Comparison of ENCODE assay signal across 9 cellular contexts in the genomic region with DNA sequence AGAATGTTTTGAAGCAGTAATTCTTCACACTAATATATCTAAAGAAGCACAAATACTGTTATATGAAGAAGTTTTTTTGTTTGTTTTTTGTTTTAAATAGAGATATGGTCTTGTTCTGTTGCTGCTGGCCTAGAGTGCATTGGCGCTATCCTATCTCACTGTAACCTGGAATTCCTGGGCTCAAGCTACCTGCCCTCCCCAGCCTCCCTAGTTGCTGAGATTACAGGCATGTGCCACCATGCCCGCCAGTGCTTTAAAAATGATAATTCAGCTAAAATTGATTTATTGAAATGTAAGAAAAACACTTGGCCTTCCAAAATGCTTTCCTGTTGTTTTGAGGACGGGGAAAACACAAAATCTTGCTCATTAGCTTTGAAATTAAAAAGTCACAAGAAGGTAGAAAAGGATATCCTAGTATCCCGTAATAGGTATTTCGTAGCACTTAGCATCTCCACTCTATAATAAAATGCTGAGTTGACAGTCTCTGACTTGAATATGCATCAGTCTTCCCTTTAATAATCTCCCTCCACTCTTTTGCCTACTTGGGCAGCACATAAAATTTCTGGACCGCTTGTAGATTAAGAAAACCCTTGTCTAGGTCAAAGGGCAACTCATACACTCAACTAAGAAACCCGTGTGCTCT. TPM values are rescaled to one million over a fixed set of nuclear protein-coding genes. Genes with fewer than 3 reads are reported as not detected.
A peak's percentile ranks its signal among the peaks of the same experiment; 100 is the strongest.
DNase-seq lines count a peak whose midpoint lies in the region; ATAC-seq and TF ChIP-seq lines count a peak whose summit lies in the region.
"Had no signal": no experiment of that assay in that cellular context is flagged by ENCODE, and none has a peak within 500 bp of the region (broad histone marks: within the 10 kb centered on the region; RNA-seq: fewer than 3 reads in every experiment).

No MANE protein-coding gene starts in this region.

- ATAC-seq in WTC11: no peak
- no peak for ATAC-seq in esophagus mucosa
- no peak for ATAC-seq in HG02759 (IDR thresholded peaks at IDR 0.05; ENCODE audit: unreplicated experiment)

- H3K27ac Mint-ChIP-seq in WTC11 (no peak overlapping the region), glutamatergic neuron (ENCODE audit: unreplicated experiment) (no peak overlapping the region)

- in situ Hi-C loops in HAP-1 (cut with MboI; ENCODE audit: low sequenced_read_pairs): no loop called here

- H3K9me3 ChIP-seq in HAP-1 (no peaks in the 10 kb centered on the region), spleen (no peaks in the 10 kb centered on the region)

- H3K27me3 Mint-ChIP-seq in WTC11 (ENCODE audit: low read depth) (no peaks in the 10 kb centered on the region), glutamatergic neuron (ENCODE audit: unreplicated experiment) (no peaks in the 10 kb centered on the region)

- no peaks in the 10 kb centered on the region for H3K9me3 Mint-ChIP-seq in WTC11
- H3K9me3 Mint-ChIP-seq in glutamatergic neuron (ENCODE audit: unreplicated experiment): peaks cover 2% of the 10 kb centered on the region

- TF ChIP-seq CTCF in WTC11 (IDR thresholded peaks at IDR 0.05) (no peak), glutamatergic neuron (IDR thresholded peaks at IDR 0.05; ENCODE audit: partially characterized antibody, unreplicated experiment) (no peak), spleen (IDR thresholded peaks at IDR 0.05 in 8 of 11, conservative IDR thresholded peaks at IDR 0.05 in 3 of 11) (no peak)

- CTCF ChIA-PET in WTC11 (lab: Charles Lee): no interaction called here

- H3K27me3 ChIP-seq in HAP-1 (ENCODE audit: low read depth): no peaks in the 10 kb centered on the region
- peaks cover 0 to 9% (median 0%) of the 10 kb centered on the region in 7 donors for H3K27me3 ChIP-seq in spleen (replicated peaks in 1 of 7)

- H3K27ac ChIP-seq in spleen: peak overlapping the region; percentile 95 to 99 (median 97)

- H3K36me3 ChIP-seq in HAP-1 (replicated peaks): peaks cover 10% of the 10 kb centered on the region
- H3K36me3 ChIP-seq in spleen: peaks cover 0 to 15% (median 9%) of the 10 kb centered on the region in 6 donors

- intact Hi-C loops in spleen (cut with DNase I; ENCODE audit: low total_unique reads): no loop called here

- no peak for TF ChIP-seq POLR2A in spleen (IDR thresholded peaks at IDR 0.05)

- H3K4me1 ChIP-seq in HAP-1: peaks cover 11% of the 10 kb centered on the region
- H3K4me1 ChIP-seq in spleen: peaks cover 9 to 51% (median 36%) of the 10 kb centered on the region in 6 donors

- H3K36me3 Mint-ChIP-seq in WTC11: peaks cover 5% of the 10 kb centered on the region; the same call in 1 of the 2 replicates
- H3K36me3 Mint-ChIP-seq in glutamatergic neuron (ENCODE audit: unreplicated experiment): no peaks in the 10 kb centered on the region

- H3K4me3 ChIP-seq in HAP-1 (peak overlapping the region; percentile 68), spleen (peak overlapping the region; percentile 46 to 88 (median 73))

- H3K4me1 Mint-ChIP-seq in WTC11: peaks cover 57% of the 10 kb centered on the region
- H3K4me1 Mint-ChIP-seq in glutamatergic neuron (ENCODE audit: low read depth, unreplicated experiment): peaks cover 18% of the 10 kb centered on the region

- 57 to 65% (median 62%) methylated on average over 7 of the region's 7 CpGs for whole genome bisulfite sequencing in spleen, 5 donors

- no peak for DNase-seq in HAP-1 (ENCODE audit: low spot score in 2 of 2)
- no peak for DNase-seq in WTC11 (ENCODE audit: low spot score)
- DNase-seq in glutamatergic neuron: no peak
- no peak for DNase-seq in spleen
- DNase-seq in stimulated activated CD4-positive, alpha-beta T cell treated with anti-CD3 and anti-CD28 coated beads, Interleukin-4, amount 100 ng/mL, for 1 hour: no peak
- DNase-seq in HUDEP-2 (lab: John Stamatoyannopoulos, UW; ENCODE audit: unreplicated experiment in 76 of 76): no peak
- DNase-seq: central memory CD4-positive, alpha-beta T cell had no signal

- H3K4me3 Mint-ChIP-seq in WTC11: peak overlapping the region; percentile 82
- peak overlapping the region; percentile 93 for H3K4me3 Mint-ChIP-seq in glutamatergic neuron (ENCODE audit: unreplicated experiment)

- POLR2A ChIA-PET in WTC11 (lab: Charles Lee): interaction anchor here (0.5 to 2.2 kb wide), 3 partner anchors 97 to 1675 kb away, joined by 3 to 8 read pairs (median 5); a partner anchor contains a TSS

TF ChIP-seq in WTC11, 78 proteins besides CTCF, POLR2A, EP300 and RAD21:
- TF ChIP-seq IRF2 (CRISPR knock-in tag; IDR thresholded peaks at IDR 0.05; ENCODE audit: borderline replicate concordance, low read depth) (no peak), ZBTB21 (CRISPR knock-in tag; IDR thresholded peaks at IDR 0.05; ENCODE audit: borderline replicate concordance) (no peak), NFE2L1 (CRISPR knock-in tag; IDR thresholded peaks at IDR 0.05) (no peak)
- TF ChIP-seq, protein P1, sequence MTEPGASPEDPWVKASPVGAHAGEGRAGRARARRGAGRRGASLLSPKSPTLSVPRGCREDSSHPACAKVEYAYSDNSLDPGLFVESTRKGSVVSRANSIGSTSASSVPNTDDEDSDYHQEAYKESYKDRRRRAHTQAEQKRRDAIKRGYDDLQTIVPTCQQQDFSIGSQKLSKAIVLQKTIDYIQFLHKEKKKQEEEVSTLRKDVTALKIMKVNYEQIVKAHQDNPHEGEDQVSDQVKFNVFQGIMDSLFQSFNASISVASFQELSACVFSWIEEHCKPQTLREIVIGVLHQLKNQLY (CRISPR knock-in tag; IDR thresholded peaks at IDR 0.05): no peak
- TF ChIP-seq, protein P2, sequence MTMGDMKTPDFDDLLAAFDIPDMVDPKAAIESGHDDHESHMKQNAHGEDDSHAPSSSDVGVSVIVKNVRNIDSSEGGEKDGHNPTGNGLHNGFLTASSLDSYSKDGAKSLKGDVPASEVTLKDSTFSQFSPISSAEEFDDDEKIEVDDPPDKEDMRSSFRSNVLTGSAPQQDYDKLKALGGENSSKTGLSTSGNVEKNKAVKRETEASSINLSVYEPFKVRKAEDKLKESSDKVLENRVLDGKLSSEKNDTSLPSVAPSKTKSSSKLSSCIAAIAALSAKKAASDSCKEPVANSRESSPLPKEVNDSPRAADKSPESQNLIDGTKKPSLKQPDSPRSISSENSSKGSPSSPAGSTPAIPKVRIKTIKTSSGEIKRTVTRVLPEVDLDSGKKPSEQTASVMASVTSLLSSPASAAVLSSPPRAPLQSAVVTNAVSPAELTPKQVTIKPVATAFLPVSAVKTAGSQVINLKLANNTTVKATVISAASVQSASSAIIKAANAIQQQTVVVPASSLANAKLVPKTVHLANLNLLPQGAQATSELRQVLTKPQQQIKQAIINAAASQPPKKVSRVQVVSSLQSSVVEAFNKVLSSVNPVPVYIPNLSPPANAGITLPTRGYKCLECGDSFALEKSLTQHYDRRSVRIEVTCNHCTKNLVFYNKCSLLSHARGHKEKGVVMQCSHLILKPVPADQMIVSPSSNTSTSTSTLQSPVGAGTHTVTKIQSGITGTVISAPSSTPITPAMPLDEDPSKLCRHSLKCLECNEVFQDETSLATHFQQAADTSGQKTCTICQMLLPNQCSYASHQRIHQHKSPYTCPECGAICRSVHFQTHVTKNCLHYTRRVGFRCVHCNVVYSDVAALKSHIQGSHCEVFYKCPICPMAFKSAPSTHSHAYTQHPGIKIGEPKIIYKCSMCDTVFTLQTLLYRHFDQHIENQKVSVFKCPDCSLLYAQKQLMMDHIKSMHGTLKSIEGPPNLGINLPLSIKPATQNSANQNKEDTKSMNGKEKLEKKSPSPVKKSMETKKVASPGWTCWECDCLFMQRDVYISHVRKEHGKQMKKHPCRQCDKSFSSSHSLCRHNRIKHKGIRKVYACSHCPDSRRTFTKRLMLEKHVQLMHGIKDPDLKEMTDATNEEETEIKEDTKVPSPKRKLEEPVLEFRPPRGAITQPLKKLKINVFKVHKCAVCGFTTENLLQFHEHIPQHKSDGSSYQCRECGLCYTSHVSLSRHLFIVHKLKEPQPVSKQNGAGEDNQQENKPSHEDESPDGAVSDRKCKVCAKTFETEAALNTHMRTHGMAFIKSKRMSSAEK (CRISPR knock-in tag; IDR thresholded peaks at IDR 0.05; ENCODE audit: borderline replicate concordance): no peak

RNA-seq across cellular contexts. Expression of a gene that starts 1.4 kb away (rescaled TPM):
- total RNA-seq in WTC11 (2021) (4.8 to 5.3 TPM (median 4.9 TPM) in 3 replicates), glutamatergic neuron (ENCODE audit: unreplicated experiment) (8.8 TPM), spleen (10 to 100 TPM; 11.9 to 16.0 (median 13.6) TPM), esophagus mucosa (7.8 TPM)
- polyA plus RNA-seq in spleen: 1 to 10 TPM; 4.4 to 5.0 (median 4.6) TPM
